16 cellular contexts compared by ENCODE assay signal in genomic region chr19:35125270-35125717, GRCh38. TPM values are rescaled to one million over a fixed set of nuclear protein-coding genes. Genes with fewer than 3 reads are reported as not detected.
DNase-seq lines count a peak whose midpoint lies in the region; ATAC-seq and TF ChIP-seq lines count a peak whose summit lies in the region.
"Had no signal": no experiment of that assay in that cellular context is flagged by ENCODE, and none has a peak within 500 bp of the region (broad histone marks: within the 10 kb centered on the region; RNA-seq: fewer than 3 reads in every experiment).

No MANE protein-coding gene starts in this region.

- H3K4me1 ChIP-seq in SK-N-SH (ENCODE audit: control insufficient read depth in 1 of 2, insufficient read depth in 2 of 2, low read depth in 1 of 2, low read length in 1 of 2) (peaks cover 0 to 8% of the 10 kb centered on the region in 2 experiments; a peak in 1 of 4 replicates), mucosa of rectum (ENCODE audit: control insufficient read depth in 2 of 2, insufficient read depth in 2 of 2, low read length in 2 of 2) (peaks cover 58 to 86% of the 10 kb centered on the region in 2 donors), testis (peaks cover 31% of the 10 kb centered on the region)

- DNase-seq in SK-N-SH, result no peak
- DNase-seq in testis, result no peak
- DNase-seq in SHP77 treated with DMSO at 0.1 percent for 48 hours (lab: John Stamatoyannopoulos, UW), result no peak
- no peak for DNase-seq in mesothelial cell of epicardium (ENCODE audit: low spot score in 2 of 2, unreplicated experiment in 2 of 2)
- no peak for DNase-seq in stimulated activated CD4-positive, alpha-beta T cell treated with anti-CD3 and anti-CD28 coated beads, Interleukin-2, amount 100 ng/mL, for 48 hours
- DNase-seq: activated CD8-positive, alpha-beta T cell treated with anti-CD3 and anti-CD28 coated beads for 36 hours; activated effector memory CD4-positive, alpha-beta T cell treated with anti-CD3 and anti-CD28 coated beads, Interleukin-2, amount 50 U/mL, for 16 hours had no signal

- peak overlapping the region; percentile 96; the same call in 1 of the 2 replicates for H2AFZ ChIP-seq in SK-N-SH (ENCODE audit: low read depth)

- H3K36me3 Mint-ChIP-seq in activated T-helper 17 cell treated with anti-CD3 and anti-CD28 coated beads, Interleukin-2, amount 50 U/mL, for 72 hours (ENCODE audit: low read depth), result no peaks in the 10 kb centered on the region
- no peaks in the 10 kb centered on the region for H3K36me3 Mint-ChIP-seq in mesothelial cell of epicardium

- no peak for TF ChIP-seq RAD21 in SK-N-SH (IDR thresholded peaks at IDR 0.05; ENCODE audit: low read length)

- intact Hi-C loops in testis (cut with DNase I; ENCODE audit: low total_unique reads), result no loop called here

- POLR2A ChIA-PET in SK-N-SH (lab: Yijun Ruan, JAX), result no interaction called here

- TF ChIP-seq EP300 in SK-N-SH (IDR thresholded peaks at IDR 0.05; ENCODE audit: borderline replicate concordance in 1 of 2, low read depth in 1 of 2, low read length in 1 of 2), result no peak

- H3K9me3 ChIP-seq in SK-N-SH (no peaks in the 10 kb centered on the region), mucosa of rectum (ENCODE audit: control insufficient read depth in 2 of 2, low read length in 2 of 2) (no peaks in the 10 kb centered on the region), testis (no peaks in the 10 kb centered on the region)

- TF ChIP-seq POLR2A in testis (IDR thresholded peaks at IDR 0.05), result no peak

- H3K27me3 ChIP-seq in SK-N-SH (ENCODE audit: insufficient read depth) (no peaks in the 10 kb centered on the region; the same call in 1 of the 2 replicates), mucosa of rectum (ENCODE audit: control insufficient read depth in 2 of 2, insufficient read depth in 2 of 2, low read length in 2 of 2) (no peaks in the 10 kb centered on the region), testis (no peaks in the 10 kb centered on the region)
- H3K27me3 ChIP-seq: cardiac muscle cell had no signal

- no peaks in the 10 kb centered on the region for H3K9me3 Mint-ChIP-seq in activated T-helper 17 cell treated with anti-CD3 and anti-CD28 coated beads, Interleukin-2, amount 50 U/mL, for 72 hours
- H3K9me3 Mint-ChIP-seq in mesothelial cell of epicardium, result no peaks in the 10 kb centered on the region
- H3K9me3 Mint-ChIP-seq: activated CD8-positive, alpha-beta T cell treated with anti-CD3 and anti-CD28 coated beads for 36 hours; stimulated activated naive CD8-positive, alpha-beta T cell treated with anti-CD3 and anti-CD28 coated beads, Interleukin-15, Interleukin-2, amounts not matched to agents 100 ng/mL and 50 ng/mL, for 24 hours; T-helper 2 cell treated with Interferon-gamma antibody and Interleukin-4, amounts not matched to agents 5 μg/mL and 100 μg/mL, for 36 hours had no signal

- H3F3A ChIP-seq in SK-N-SH (replicated peaks; ENCODE audit: insufficient read depth), result no peaks in the 10 kb centered on the region

- H3K4me3 Mint-ChIP-seq in activated T-helper 17 cell treated with anti-CD3 and anti-CD28 coated beads, Interleukin-2, amount 50 U/mL, for 72 hours, result peak overlapping the region; percentile 91
- no peak overlapping the region for H3K4me3 Mint-ChIP-seq in mesothelial cell of epicardium

- H3K4me2 ChIP-seq in SK-N-SH, result no peak overlapping the region

- no peak for TF ChIP-seq CTCF in SK-N-SH (IDR thresholded peaks at IDR 0.05)
- TF ChIP-seq CTCF in testis (IDR thresholded peaks at IDR 0.05), result no peak
- no peak for TF ChIP-seq CTCF in mesothelial cell of epicardium (IDR thresholded peaks at IDR 0.05; ENCODE audit: unreplicated experiment)

- no peaks in the 10 kb centered on the region for H3K79me2 ChIP-seq in SK-N-SH (ENCODE audit: insufficient read depth)

- no peak overlapping the region for H3K9ac ChIP-seq in SK-N-SH
- H3K9ac ChIP-seq in mucosa of rectum (ENCODE audit: low read depth in 1 of 2, low read length in 2 of 2), result peak overlapping the region; percentile 47 to 68

- peak overlapping the region; percentile 68 for H3K27ac Mint-ChIP-seq in activated T-helper 17 cell treated with anti-CD3 and anti-CD28 coated beads, Interleukin-2, amount 50 U/mL, for 72 hours
- no peak overlapping the region for H3K27ac Mint-ChIP-seq in mesothelial cell of epicardium

- no peak for ATAC-seq in SK-N-SH treated with all-trans-retinoic acid at 6 μM for 48 hours
- ATAC-seq in activated T-helper 17 cell treated with anti-CD3 and anti-CD28 coated beads, Interleukin-2, amount 50 U/mL, for 72 hours (replicated peaks), result no peak

- H3K27ac ChIP-seq in SK-N-SH (ENCODE audit: low read depth in 2 of 2, low read length in 1 of 2) (no peak overlapping the region), mucosa of rectum (ENCODE audit: low read depth in 2 of 2, low read length in 2 of 2) (peak overlapping the region; percentile 79 to 100), testis (peak overlapping the region; percentile 18 to 95)
- H3K27ac ChIP-seq: cardiac muscle cell had no signal

- H3K36me3 ChIP-seq in SK-N-SH (replicated peaks in 1 of 2; ENCODE audit: control insufficient read depth in 1 of 2, insufficient read depth in 2 of 2, low read length in 1 of 2), result no peaks in the 10 kb centered on the region
- peaks cover 26 to 32% of the 10 kb centered on the region in 2 donors for H3K36me3 ChIP-seq in mucosa of rectum (ENCODE audit: control insufficient read depth in 2 of 2, insufficient read depth in 2 of 2, low read length in 2 of 2)
- H3K36me3 ChIP-seq in testis (ENCODE audit: low read depth, missing control alignments), result no peaks in the 10 kb centered on the region
- H3K36me3 ChIP-seq: cardiac muscle cell had no signal

- peaks cover 13% of the 10 kb centered on the region for H3K4me1 Mint-ChIP-seq in activated T-helper 17 cell treated with anti-CD3 and anti-CD28 coated beads, Interleukin-2, amount 50 U/mL, for 72 hours
- H3K4me1 Mint-ChIP-seq in mesothelial cell of epicardium, result no peaks in the 10 kb centered on the region

- H3K4me3 ChIP-seq in SK-N-SH (ENCODE audit: low read depth in 2 of 2, low read length in 1 of 2) (no peak overlapping the region), mucosa of rectum (ENCODE audit: low read length in 2 of 2) (no peak overlapping the region), testis (no peak overlapping the region)
- H3K4me3 ChIP-seq: cardiac muscle cell had no signal

- CTCF ChIA-PET in SK-N-SH (lab: Yijun Ruan, JAX), result interaction anchor here (1.2 to 7.5 kb wide), 8 partner anchors 11 to 144 kb away, joined by 3 to 60 read pairs (median 14); partner anchors contain the start of genes FXYD1, FXYD3, FXYD7 and LGI4

- H4K20me1 ChIP-seq in SK-N-SH (ENCODE audit: insufficient read depth), result no peaks in the 10 kb centered on the region

- WGBS in SK-N-SH (ENCODE audit: low lambda C conversion rate), result 80% methylated on average over 17 of the region's 19 CpGs
- 62 to 76% methylated on average over 19 of the region's 19 CpGs for WGBS in testis, 2 donors

- H3K9me2 ChIP-seq in SK-N-SH, result no peaks in the 10 kb centered on the region

- no peaks in the 10 kb centered on the region for H3K27me3 Mint-ChIP-seq in activated T-helper 17 cell treated with anti-CD3 and anti-CD28 coated beads, Interleukin-2, amount 50 U/mL, for 72 hours
- H3K27me3 Mint-ChIP-seq in mesothelial cell of epicardium (ENCODE audit: low read depth), result no peaks in the 10 kb centered on the region
- H3K27me3 Mint-ChIP-seq: activated CD8-positive, alpha-beta T cell treated with anti-CD3 and anti-CD28 coated beads for 36 hours; stimulated activated naive CD8-positive, alpha-beta T cell treated with anti-CD3 and anti-CD28 coated beads, Interleukin-15, Interleukin-2, amounts not matched to agents 100 ng/mL and 50 ng/mL, for 24 hours had no signal

RNA-seq across cellular contexts. Expression of gene LGI4, which starts 9.6 kb away (rescaled TPM):
- polyA plus RNA-seq in SK-N-SH (2012; rRNA removed) (0.05 and 0.15 TPM in 2 replicates), testis (ENCODE audit: insufficient read depth, low read depth, low replicate concordance) (4.5 TPM)
- 0.03 TPM in 1 of 2 replicates, not detected in the other for polyA plus RNA-seq in SK-N-SH (2012; cell fraction: cytosol; rRNA removed)
- 1.1 and 1.2 TPM in 2 replicates for polyA plus RNA-seq in SK-N-SH (2012; cell fraction: nucleus; rRNA removed)
- total RNA-seq in activated T-helper 17 cell treated with anti-CD3 and anti-CD28 coated beads, Interleukin-2, amount 50 U/mL, for 72 hours, result 1 to 10 TPM in 1 of 2 donors, not detected in 1; 1.9 TPM
- total RNA-seq in testis (1 to 10 TPM; 4.5 to 7.9 TPM), mesothelial cell of epicardium (1.1 to 2.0 TPM (median 1.4 TPM) in 3 replicates)
- total RNA-seq: epithelial cell of proximal tubule, renal cortical epithelial cell had no signal

RNA-seq across cellular contexts. Expression of gene FXYD3, which starts 9.7 kb away (rescaled TPM):
- polyA plus RNA-seq in SK-N-SH (2012; rRNA removed) (not detected in 2 replicates), testis (ENCODE audit: insufficient read depth, low read depth, low replicate concordance) (not detected)
- polyA plus RNA-seq in SK-N-SH (2012; cell fraction: cytosol; rRNA removed), result not detected in 2 replicates
- polyA plus RNA-seq in SK-N-SH (2012; cell fraction: nucleus; rRNA removed), result not detected in 2 replicates
- total RNA-seq in activated T-helper 17 cell treated with anti-CD3 and anti-CD28 coated beads, Interleukin-2, amount 50 U/mL, for 72 hours, result not detected
- total RNA-seq in testis (1 to 10 TPM in 1 of 2 donors, not detected in 1; 2.6 TPM), mesothelial cell of epicardium (5.5 to 8.3 TPM (median 6.6 TPM) in 3 replicates)
- total RNA-seq: activated CD8-positive, alpha-beta T cell treated with anti-CD3 and anti-CD28 coated beads for 36 hours; cardiac muscle cell; epithelial cell of proximal tubule; mononuclear cell; renal cortical epithelial cell had no signal

RNA-seq across cellular contexts. Expression of gene FXYD1, which starts 13.3 kb away (rescaled TPM):
- polyA plus RNA-seq in SK-N-SH (2012; rRNA removed), result 0.12 TPM in 1 of 2 replicates, not detected in the other
- 0.17 TPM in 1 of 2 replicates, not detected in the other for polyA plus RNA-seq in SK-N-SH (2012; cell fraction: cytosol; rRNA removed)
- polyA plus RNA-seq in SK-N-SH (2012; cell fraction: nucleus; rRNA removed), result 0.31 and 0.38 TPM in 2 replicates
- under 1 TPM; 0.54 to 0.93 TPM for total RNA-seq in activated T-helper 17 cell treated with anti-CD3 and anti-CD28 coated beads, Interleukin-2, amount 50 U/mL, for 72 hours
- 10 to 100 TPM in 1 of 2 donors, 1 to 10 TPM in 1; 2.3 to 11.1 TPM for total RNA-seq in testis
- 48.5 TPM for polyA plus RNA-seq in testis (ENCODE audit: insufficient read depth, low read depth, low replicate concordance)
- 2.8 to 4.3 TPM (median 3.6 TPM) in 3 replicates for total RNA-seq in mesothelial cell of epicardium
- total RNA-seq: epithelial cell of proximal tubule, renal cortical epithelial cell had no signal

RNA-seq across cellular contexts. Expression of gene FXYD7, which starts 17.8 kb away (rescaled TPM):
- polyA plus RNA-seq in SK-N-SH (2012; rRNA removed) (0.10 and 0.44 TPM in 2 replicates), testis (ENCODE audit: insufficient read depth, low read depth, low replicate concordance) (2.1 TPM)
- 0.20 and 0.21 TPM in 2 replicates for polyA plus RNA-seq in SK-N-SH (2012; cell fraction: cytosol; rRNA removed)
- 0.43 and 0.69 TPM in 2 replicates for polyA plus RNA-seq in SK-N-SH (2012; cell fraction: nucleus; rRNA removed)
- total RNA-seq in activated T-helper 17 cell treated with anti-CD3 and anti-CD28 coated beads, Interleukin-2, amount 50 U/mL, for 72 hours, result 1 to 10 TPM in 1 of 2 donors, under 1 TPM in 1; 0.40 to 1.4 TPM
- total RNA-seq in testis (1 to 10 TPM in 1 of 2 donors, not detected in 1; 1.2 TPM), mesothelial cell of epicardium (0.41 to 1.3 TPM (median 0.69 TPM) in 3 replicates)
- total RNA-seq: epithelial cell of proximal tubule, renal cortical epithelial cell had no signal

RNA-seq across cellular contexts. Expression of gene FXYD5, which starts 29.2 kb away (rescaled TPM):
- polyA plus RNA-seq in SK-N-SH (2012; rRNA removed) (107 and 195 TPM in 2 replicates), testis (ENCODE audit: insufficient read depth, low read depth, low replicate concordance) (38.1 TPM)
- 90.9 and 118 TPM in 2 replicates for polyA plus RNA-seq in SK-N-SH (2012; cell fraction: cytosol; rRNA removed)
- 64.6 and 65.4 TPM in 2 replicates for polyA plus RNA-seq in SK-N-SH (2012; cell fraction: nucleus; rRNA removed)
- 100 to 1,000 TPM; 214 to 257 TPM for total RNA-seq in activated T-helper 17 cell treated with anti-CD3 and anti-CD28 coated beads, Interleukin-2, amount 50 U/mL, for 72 hours
- total RNA-seq in testis (10 to 100 TPM in 1 of 2 donors, 1 to 10 TPM in 1; 5.7 to 17.5 TPM), mesothelial cell of epicardium (23.1 to 27.0 TPM (median 24.7 TPM) in 3 replicates)

Comparison
In these comparisons a context has a peak if more than half of its experiments do, and no peak if none do; other contexts are left out.
1. H3K27ac ChIP-seq: peak in mucosa of rectum (2 of 2) and testis (2 of 2); none in SK-N-SH (0 of 2).